ENCODE assay signal across 15 cellular contexts in the genomic region with DNA sequence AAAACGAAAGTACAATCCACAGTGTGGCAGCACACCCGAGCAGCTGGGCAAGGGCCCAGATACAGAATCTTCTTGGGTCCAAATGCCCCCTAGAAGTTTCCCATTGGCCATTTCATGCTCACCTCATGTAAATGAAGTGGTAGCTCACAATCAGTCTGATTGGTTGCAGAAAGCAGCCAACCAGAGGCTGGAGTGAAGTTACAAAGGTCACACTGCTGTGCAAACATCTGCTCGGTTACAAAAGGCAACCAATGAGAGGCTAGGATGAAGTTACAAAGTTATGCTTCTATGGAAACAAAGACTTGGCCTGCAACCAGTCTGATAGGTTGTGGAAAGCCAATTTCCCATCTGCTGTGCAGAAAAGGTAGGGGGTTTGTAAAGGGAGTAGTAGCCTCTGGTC.
DNase-seq lines count a peak whose midpoint lies in the region; ATAC-seq and TF ChIP-seq lines count a peak whose summit lies in the region.
"Had no signal": no experiment of that assay in that cellular context is flagged by ENCODE, and none has a peak within 500 bp of the region (broad histone marks: within the 10 kb centered on the region; RNA-seq: fewer than 3 reads in every experiment).

No MANE protein-coding gene starts in this region.

- H3K27ac ChIP-seq in dorsolateral prefrontal cortex (no peak overlapping the region), caudate nucleus (ENCODE audit: low read depth, low read length) (no peak overlapping the region)
- H3K27ac ChIP-seq: thyroid gland had no signal

- H3K27me3 Mint-ChIP-seq in HFFc6 (ENCODE audit: insufficient read depth) = peaks cover 3% of the 10 kb centered on the region

- no peak overlapping the region; the same call in 1 of the 2 replicates for H3K27ac Mint-ChIP-seq in HFFc6
- H3K27ac Mint-ChIP-seq: activated T-helper 2 cell treated with anti-CD3 and anti-CD28 coated beads, Interferon-gamma antibody, Interleukin-2, Interleukin-4, amounts not matched to agents 10 μg/mL and 5 μg/mL and 100 μg/mL, durations not matched to agents 14 hours and 24 hours and 36 hours had no signal

- intact Hi-C loops in left colon (cut with DNase I, micrococcal nuclease) = no loop called here
- intact Hi-C loops in dorsolateral prefrontal cortex (cut with DNase I) = no loop called here

- peaks cover 10% of the 10 kb centered on the region; the same call in 1 of the 2 replicates for H3K4me1 Mint-ChIP-seq in HFFc6 (ENCODE audit: low read depth)

- H3K9me3 Mint-ChIP-seq in HFFc6 = no peaks in the 10 kb centered on the region

- H3K9me3 ChIP-seq in BE2C = no peaks in the 10 kb centered on the region
- H3K9me3 ChIP-seq: thyroid gland had no signal

- peak; percentile 82 for ATAC-seq in left colon
- ATAC-seq in HG03571 (IDR thresholded peaks at IDR 0.05; ENCODE audit: unreplicated experiment) = no peak
- ATAC-seq in GM21786 (IDR thresholded peaks at IDR 0.05; ENCODE audit: unreplicated experiment) = no peak

- no peaks in the 10 kb centered on the region for H3K4me1 ChIP-seq in BE2C
- H3K4me1 ChIP-seq: thyroid gland had no signal

- H3K4me3 ChIP-seq in BE2C (ENCODE audit: low read depth, low read length) = no peak overlapping the region
- no peak overlapping the region for H3K4me3 ChIP-seq in dorsolateral prefrontal cortex
- H3K4me3 ChIP-seq: thyroid gland had no signal

- H3K4me3 Mint-ChIP-seq in HFFc6 = peak overlapping the region; percentile 70; the same call in 1 of the 2 replicates
- H3K4me3 Mint-ChIP-seq: mesothelial cell of epicardium had no signal

- H3K27me3 ChIP-seq in BE2C (no peaks in the 10 kb centered on the region), dorsolateral prefrontal cortex (no peaks in the 10 kb centered on the region)
- H3K27me3 ChIP-seq: thyroid gland had no signal

- no peaks in the 10 kb centered on the region for H3K36me3 Mint-ChIP-seq in HFFc6 (ENCODE audit: low read depth)

- TF ChIP-seq CTCF in BE2C (IDR thresholded peaks at IDR 0.05; ENCODE audit: low read depth, low read length) (no peak), HFFc6 (IDR thresholded peaks at IDR 0.05) (no peak), dorsolateral prefrontal cortex (IDR thresholded peaks at IDR 0.05 in 54 of 56, conservative IDR thresholded peaks at IDR 0.05 in 2 of 56; ENCODE audit: low read depth in 1 of 56, partially characterized antibody in 56 of 56) (no peak)

- DNase-seq in BE2C (peak; percentile 29), HFFc6 (no peak), RKO (ENCODE audit: low spot score) (peak; percentile 21), left colon (no peak), dorsolateral prefrontal cortex (no peak), caudate nucleus (lab: John Stamatoyannopoulos, UW) (no peak)
- DNase-seq: activated CD4-positive, alpha-beta T cell treated with anti-CD3 and anti-CD28 coated beads, Interleukin-2, amount 50 U/mL, for 48 hours; aorta; DMS153; effector CD8-positive, alpha-beta T cell; thyroid gland had no signal

- no peaks in the 10 kb centered on the region for H3K36me3 ChIP-seq in BE2C
- H3K36me3 ChIP-seq: thyroid gland had no signal

Comparison
In these comparisons a context has a peak if more than half of its experiments do, and no peak if none do; other contexts are left out.
1. DNase-seq: peak in BE2C (single experiment) and RKO (single experiment); none in HFFc6 (single experiment), left colon (0 of 2), dorsolateral prefrontal cortex (0 of 10) and caudate nucleus (0 of 61).